Comparison of ENCODE assay signal across 8 cellular contexts in genomic region chr2:113583541-113584225, GRCh38.
DNase-seq lines count a peak whose midpoint lies in the region; ATAC-seq, FAIRE-seq and TF ChIP-seq lines count a peak whose summit lies in the region.
"Not testable (repeated sequence)": the region's sequence is repeated elsewhere in the genome, so short reads cannot be mapped to it uniquely, and the experiment has no call there.

No MANE protein-coding gene starts in this region.

- not testable (repeated sequence) for TF ChIP-seq POLR2A in H54 (IDR thresholded peaks at IDR 0.05; ENCODE audit: low read depth, low read length)

- peak overlapping the region; percentile 91 for H3K4me3 Mint-ChIP-seq in activated T-cell treated with anti-CD3 and anti-CD28 coated beads, Interleukin-2, amount 50 U/mL, for 24 hours
- peak overlapping the region; percentile 94 for H3K4me3 Mint-ChIP-seq in dendritic cell treated with granulocyte-macrophage colony-stimulating factor and Interleukin-4, amounts not matched to agents 40 ng/mL and 50 ng/mL, for 4 days

- peaks cover 23% of the 10 kb centered on the region for H3K4me1 Mint-ChIP-seq in activated T-cell treated with anti-CD3 and anti-CD28 coated beads, Interleukin-2, amount 50 U/mL, for 24 hours (ENCODE audit: low read depth)
- peaks cover 30% of the 10 kb centered on the region for H3K4me1 Mint-ChIP-seq in dendritic cell treated with granulocyte-macrophage colony-stimulating factor and Interleukin-4, amounts not matched to agents 40 ng/mL and 50 ng/mL, for 4 days (ENCODE audit: low read depth)

- H3K36me3 Mint-ChIP-seq in activated T-cell treated with anti-CD3 and anti-CD28 coated beads, Interleukin-2, amount 50 U/mL, for 24 hours (ENCODE audit: low read depth); dendritic cell treated with granulocyte-macrophage colony-stimulating factor and Interleukin-4, amounts not matched to agents 40 ng/mL and 50 ng/mL, for 4 days (ENCODE audit: low read depth): not testable (repeated sequence)

- DNase-seq in AG10803 (ENCODE audit: low read depth) (peak; percentile 77), H54 (ENCODE audit: insufficient read length, low spot score) (peak; percentile 35), RWPE2 (ENCODE audit: low spot score) (peak; percentile 84)
- DNase-seq in activated T-cell treated with anti-CD3 and anti-CD28 coated beads, Interleukin-2, amount 50 U/mL, for 24 hours = peak; percentile 90
- peak; percentile 78 for DNase-seq in stimulated activated CD8-positive, alpha-beta memory T cell treated with anti-CD3 and anti-CD28 coated beads, Interleukin-15, amount 100 ng/mL, for 24 hours (ENCODE audit: low read depth)

- H3K9me3 Mint-ChIP-seq in activated T-cell treated with anti-CD3 and anti-CD28 coated beads, Interleukin-2, amount 50 U/mL, for 24 hours; dendritic cell treated with granulocyte-macrophage colony-stimulating factor and Interleukin-4, amounts not matched to agents 40 ng/mL and 50 ng/mL, for 4 days: not testable (repeated sequence)

- FAIRE-seq in H54 (lab: Jason Lieb, UNC) = not testable (repeated sequence)

- not testable (repeated sequence) for H3K27me3 ChIP-seq in RWPE2 (ENCODE audit: insufficient read depth, poor library complexity, severe bottlenecking); iPS-15b (ENCODE audit: control insufficient read depth, insufficient read depth, low read length); neutrophil

- peak overlapping the region; percentile 63 for H3K4me3 ChIP-seq in AG10803 (ENCODE audit: low read length)
- H3K4me3 ChIP-seq in RWPE2 (ENCODE audit: severe bottlenecking) = peak overlapping the region; percentile 46
- peak overlapping the region; percentile 79 for H3K4me3 ChIP-seq in iPS-15b (ENCODE audit: low read depth, low read length)
- H3K4me3 ChIP-seq in neutrophil (ENCODE audit: low read depth in 1 of 2, low read length in 1 of 2) = peak overlapping the region; percentile 65 to 99

- not testable (repeated sequence) for ATAC-seq in RWPE2 (ENCODE audit: low read depth)

- intact Hi-C loops in dendritic cell treated with granulocyte-macrophage colony-stimulating factor and Interleukin-4, amounts not matched to agents 40 ng/mL and 50 ng/mL, for 4 days (cut with micrococcal nuclease) = not testable (repeated sequence)

- H3K27me3 Mint-ChIP-seq in activated T-cell treated with anti-CD3 and anti-CD28 coated beads, Interleukin-2, amount 50 U/mL, for 24 hours; dendritic cell treated with granulocyte-macrophage colony-stimulating factor and Interleukin-4, amounts not matched to agents 40 ng/mL and 50 ng/mL, for 4 days: not testable (repeated sequence)

- H3K36me3 ChIP-seq in RWPE2 (ENCODE audit: low read depth); iPS-15b (ENCODE audit: control insufficient read depth, insufficient read depth, low read length); neutrophil: not testable (repeated sequence)

- H3K9me3 ChIP-seq in RWPE2 (ENCODE audit: severe bottlenecking); iPS-15b (ENCODE audit: control insufficient read depth, insufficient read depth, low read length); neutrophil: not testable (repeated sequence)

- peak overlapping the region; percentile 81 for H3K9ac ChIP-seq in iPS-15b (ENCODE audit: low read depth, low read length)

- H3K27ac Mint-ChIP-seq in activated T-cell treated with anti-CD3 and anti-CD28 coated beads, Interleukin-2, amount 50 U/mL, for 24 hours = peak overlapping the region; percentile 93
- peak overlapping the region; percentile 89 for H3K27ac Mint-ChIP-seq in dendritic cell treated with granulocyte-macrophage colony-stimulating factor and Interleukin-4, amounts not matched to agents 40 ng/mL and 50 ng/mL, for 4 days

- TF ChIP-seq CTCF in AG10803 (conservative IDR thresholded peaks at IDR 0.05; ENCODE audit: low read length); RWPE2 (IDR thresholded peaks at IDR 0.05; ENCODE audit: poor library complexity, severe bottlenecking); neutrophil (IDR thresholded peaks at IDR 0.05): not testable (repeated sequence)

- H3K27ac ChIP-seq in RWPE2 (ENCODE audit: poor library complexity, severe bottlenecking) (peak overlapping the region; percentile 33), neutrophil (peak overlapping the region; percentile 75)

- H3K4me1 ChIP-seq in RWPE2 (ENCODE audit: insufficient read depth, poor library complexity, severe bottlenecking); iPS-15b (ENCODE audit: control insufficient read depth, insufficient read depth, low read length): not testable (repeated sequence)
- H3K4me1 ChIP-seq in neutrophil (ENCODE audit: control insufficient read depth in 1 of 2, insufficient read depth in 1 of 2, low read depth in 1 of 2, low read length in 1 of 2) = peaks cover 25 to 31% of the 10 kb centered on the region in 2 experiments

Comparison
In these comparisons a context has a peak if more than half of its experiments do, and no peak if none do; other contexts are left out.
1. DNase-seq: peak in every context shown above with its lines; median percentile 90 in activated T-cell treated with anti-CD3 and anti-CD28 coated beads, Interleukin-2, amount 50 U/mL, for 24 hours; 84 in RWPE2; 78 in stimulated activated CD8-positive, alpha-beta memory T cell treated with anti-CD3 and anti-CD28 coated beads, Interleukin-15, amount 100 ng/mL, for 24 hours; 77 in AG10803; 35 in H54.